In the genomic region with DNA sequence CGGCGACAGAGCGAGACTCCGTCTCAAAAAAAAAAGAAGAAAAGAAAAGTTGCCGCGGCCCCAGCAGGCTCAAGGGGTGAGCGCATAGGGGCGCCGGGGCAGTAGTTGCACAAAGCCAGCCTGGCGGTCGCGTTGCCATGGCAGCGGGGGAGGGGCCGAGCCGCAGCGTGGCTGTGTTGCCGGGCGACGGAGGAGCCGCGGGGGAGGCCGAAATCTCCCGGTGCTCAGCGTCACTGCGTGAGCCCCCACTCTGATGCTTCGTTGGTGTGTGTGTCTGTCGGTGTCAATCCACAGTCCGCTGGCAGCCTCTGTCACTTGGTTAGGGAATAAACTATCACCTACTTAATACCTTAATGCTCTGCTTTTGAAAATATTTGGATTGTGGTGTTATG, we compare ENCODE assay signal across 9 cellular contexts.
DNase-seq lines count a peak whose midpoint lies in the region; ATAC-seq lines count a peak whose summit lies in the region.
"Had no signal": no experiment of that assay in that cellular context is flagged by ENCODE, and none has a peak within 500 bp of the region (broad histone marks: within the 10 kb centered on the region; RNA-seq: fewer than 3 reads in every experiment).

No MANE protein-coding gene starts in this region.

- ATAC-seq in HG03025 (IDR thresholded peaks at IDR 0.05; ENCODE audit: low FRiP score, unreplicated experiment) = peak; percentile 88

- H3K4me1 ChIP-seq in effector memory CD4-positive, alpha-beta T cell (ENCODE audit: control insufficient read depth, insufficient read depth, low read length, poor library complexity, severe bottlenecking) = peaks cover 11% of the 10 kb centered on the region

- peaks cover 20% of the 10 kb centered on the region for H3K27me3 ChIP-seq in effector memory CD4-positive, alpha-beta T cell (replicated peaks; ENCODE audit: control insufficient read depth, insufficient read depth, low read length, poor library complexity, severe bottlenecking)

- peak; percentile 26 for DNase-seq in NCI-H2029 (lab: John Stamatoyannopoulos, UW)
- DNase-seq in NCI-H2029 treated with DMSO at 0.1 percent for 48 hours (lab: John Stamatoyannopoulos, UW) = no peak
- peak; percentile 1 for DNase-seq in NCI-H510A (lab: John Stamatoyannopoulos, UW)
- DNase-seq in activated CD8-positive, alpha-beta memory T cell treated with anti-CD3 and anti-CD28 coated beads for 24 hours = peak; percentile 95
- DNase-seq in effector memory CD4-positive, alpha-beta T cell = peak; percentile 77 to 87 (median 81)
- peak; percentile 63 to 66 for DNase-seq in lung microvascular endothelial cell (ENCODE audit: low read depth in 2 of 2)
- peak; percentile 74 to 81 (median 74) for DNase-seq in stimulated activated CD4-positive, alpha-beta T cell treated with anti-CD3 and anti-CD28 coated beads, TNF-alpha, amount 100 ng/mL, for 4 hours (ENCODE audit: low read depth in 3 of 3)

- no peak overlapping the region for H3K27ac ChIP-seq in effector memory CD4-positive, alpha-beta T cell (ENCODE audit: insufficient read depth, low read length, poor library complexity, severe bottlenecking)
- H3K27ac ChIP-seq: C4-2B had no signal

- H3K9me3 ChIP-seq in effector memory CD4-positive, alpha-beta T cell (ENCODE audit: control insufficient read depth, low read length) = no peaks in the 10 kb centered on the region

- peak overlapping the region; percentile 64 for H3K4me3 ChIP-seq in effector memory CD4-positive, alpha-beta T cell (ENCODE audit: insufficient read depth, low read depth, low read length, poor library complexity, severe bottlenecking)

- H3K36me3 ChIP-seq in effector memory CD4-positive, alpha-beta T cell (ENCODE audit: control insufficient read depth, insufficient read depth, low read length) = no peaks in the 10 kb centered on the region
